ENCODE assay signal across 16 cellular contexts in genomic region chr10:26938578-26938977, GRCh38.
A peak's percentile ranks its signal among the peaks of the same experiment; 100 is the strongest.
DNase-seq lines count a peak whose midpoint lies in the region; ATAC-seq and TF ChIP-seq lines count a peak whose summit lies in the region.
"Had no signal": no experiment of that assay in that cellular context is flagged by ENCODE, and none has a peak within 500 bp of the region (broad histone marks: within the 10 kb centered on the region; RNA-seq: fewer than 3 reads in every experiment).

No MANE protein-coding gene starts in this region.

- no peaks in the 10 kb centered on the region; the same call in 1 of the 2 replicates for H3K27me3 ChIP-seq in H7 (ENCODE audit: control insufficient read depth, insufficient read depth, low read length)
- H3K27me3 ChIP-seq in endodermal cell (ENCODE audit: control insufficient read depth, insufficient read depth, low read length, poor library complexity, severe bottlenecking), result no peaks in the 10 kb centered on the region
- no peaks in the 10 kb centered on the region for H3K27me3 ChIP-seq in ascending aorta
- no peaks in the 10 kb centered on the region for H3K27me3 ChIP-seq in heart left ventricle
- H3K27me3 ChIP-seq: BLaER1 treated with 17β-estradiol and CSF1 and Interleukin-3, amounts not matched to agents 10 nM and 100 nM had no signal

- no peaks in the 10 kb centered on the region for H3K4me1 Mint-ChIP-seq in endodermal cell

- H3K36me3 Mint-ChIP-seq in endodermal cell (ENCODE audit: low read depth), result no peaks in the 10 kb centered on the region

- H3K4me3 ChIP-seq in H7 (ENCODE audit: insufficient read depth, low read depth, low read length), result no peak overlapping the region
- no peak overlapping the region for H3K4me3 ChIP-seq in endodermal cell (ENCODE audit: low read length)
- no peak overlapping the region for H3K4me3 ChIP-seq in ascending aorta
- H3K4me3 ChIP-seq in heart left ventricle, result no peak overlapping the region
- H3K4me3 ChIP-seq: BLaER1 treated with 17β-estradiol and CSF1 and Interleukin-3, amounts not matched to agents 10 nM and 100 nM had no signal

- no peak for TF ChIP-seq POLR2A in heart left ventricle (IDR thresholded peaks at IDR 0.05)

- H3K27ac Mint-ChIP-seq in endodermal cell, result no peak overlapping the region
- H3K27ac Mint-ChIP-seq: CD4-positive, alpha-beta T cell had no signal

- ATAC-seq in heart left ventricle, result no peak
- no peak for ATAC-seq in GM19455 (IDR thresholded peaks at IDR 0.05; ENCODE audit: unreplicated experiment)
- ATAC-seq: HCT116 had no signal

- no peak overlapping the region for H3K4me3 Mint-ChIP-seq in endodermal cell
- H3K4me3 Mint-ChIP-seq: CD4-positive, alpha-beta T cell had no signal

- WGBS in endodermal cell (ENCODE audit: insufficient coverage in 1 of 2, insufficient read length in 1 of 2), 2 experiments, result 62 to 68% methylated on average over 4 of the region's 4 CpGs
- 78 to 93% (median 88%) methylated on average over 4 of the region's 4 CpGs for WGBS in heart left ventricle, 4 donors

- H3K4me1 ChIP-seq in endodermal cell (ENCODE audit: control insufficient read depth, insufficient read depth, low read length), result no peaks in the 10 kb centered on the region
- H3K4me1 ChIP-seq in ascending aorta, result no peaks in the 10 kb centered on the region
- H3K4me1 ChIP-seq in heart left ventricle, result no peaks in the 10 kb centered on the region
- H3K4me1 ChIP-seq: BLaER1 treated with 17β-estradiol and CSF1 and Interleukin-3, amounts not matched to agents 10 nM and 100 nM had no signal

- DNase-seq in H7 (peak; percentile 51), M059J (ENCODE audit: low read depth) (peak; percentile 16), endodermal cell (peak; percentile 48), renal cortical epithelial cell (ENCODE audit: low read depth) (peak; percentile 9), ascending aorta (ENCODE audit: low spot score in 2 of 2) (no peak), heart left ventricle (no peak)
- DNase-seq: ACHN; Calu3; CD4-positive, alpha-beta T cell; DMS 273 treated with DMSO at 0.1 percent for 48 hours; GOT3; IMR-90; KBM-7 had no signal

- H3K9me3 ChIP-seq in endodermal cell (ENCODE audit: control insufficient read depth, low read length), result no peaks in the 10 kb centered on the region
- H3K9me3 ChIP-seq in ascending aorta, result no peaks in the 10 kb centered on the region
- no peaks in the 10 kb centered on the region for H3K9me3 ChIP-seq in heart left ventricle
- H3K9me3 ChIP-seq: BLaER1 treated with 17β-estradiol and CSF1 and Interleukin-3, amounts not matched to agents 10 nM and 100 nM had no signal

- H3K36me3 ChIP-seq in H7 (replicated peaks; ENCODE audit: control insufficient read depth, insufficient read depth, low read length) (no peaks in the 10 kb centered on the region), endodermal cell (ENCODE audit: control insufficient read depth, insufficient read depth, low read length) (no peaks in the 10 kb centered on the region), ascending aorta (no peaks in the 10 kb centered on the region), heart left ventricle (no peaks in the 10 kb centered on the region)
- H3K36me3 ChIP-seq: BLaER1 treated with 17β-estradiol and CSF1 and Interleukin-3, amounts not matched to agents 10 nM and 100 nM had no signal

- peaks cover 7% of the 10 kb centered on the region for H3K27me3 Mint-ChIP-seq in endodermal cell (ENCODE audit: insufficient read depth)

- H3K27ac ChIP-seq in endodermal cell (ENCODE audit: low read depth, low read length) (no peak overlapping the region), ascending aorta (no peak overlapping the region), heart left ventricle (no peak overlapping the region)
- H3K27ac ChIP-seq: BLaER1 treated with 17β-estradiol and CSF1 and Interleukin-3, amounts not matched to agents 10 nM and 100 nM had no signal

- intact Hi-C loops in ascending aorta (cut with DNase I) (no loop called here), heart left ventricle (cut with DNase I) (no loop called here)

- H3K9me3 Mint-ChIP-seq in endodermal cell, result no peaks in the 10 kb centered on the region
- H3K9me3 Mint-ChIP-seq: CD4-positive, alpha-beta T cell had no signal

- TF ChIP-seq CTCF in endodermal cell (conservative IDR thresholded peaks at IDR 0.05) (no peak), ascending aorta (IDR thresholded peaks at IDR 0.05) (no peak), heart left ventricle (IDR thresholded peaks at IDR 0.05) (no peak)

- no peak overlapping the region for H3K9ac ChIP-seq in endodermal cell (ENCODE audit: extremely low read depth, low read length, poor library complexity, severe bottlenecking)
- H3K9ac ChIP-seq: BLaER1 treated with 17β-estradiol and CSF1 and Interleukin-3, amounts not matched to agents 10 nM and 100 nM had no signal

Comparison
In these comparisons a context has a peak if more than half of its experiments do, and no peak if none do; other contexts are left out.
1. DNase-seq: peak in H7 (single experiment), M059J (single experiment), endodermal cell (single experiment) and renal cortical epithelial cell (single experiment); none in ascending aorta (0 of 2) and heart left ventricle (0 of 5).